ENCODE assay signal across 8 cellular contexts in genomic region chr7:99606531-99606930, GRCh38. TPM values are rescaled to one million over a fixed set of nuclear protein-coding genes. Genes with fewer than 3 reads are reported as not detected.
"Had no signal": no experiment of that assay in that cellular context is flagged by ENCODE, and none has a peak within 500 bp of the region (broad histone marks: within the 10 kb centered on the region; RNA-seq: fewer than 3 reads in every experiment).

No MANE protein-coding gene starts in this region.

- H3K27ac ChIP-seq: KMS-11 had no signal

- H3K4me2 ChIP-seq: GM23338, KMS-11 had no signal

- H3K4me1 ChIP-seq: HAP-1 had no signal

- DNase-seq: H7, HFFc6, KBM-7 had no signal

- ATAC-seq: GM23338, HCT116 had no signal

- H3K9ac ChIP-seq: KMS-11 had no signal

- H3K36me3 ChIP-seq: HAP-1 had no signal

- H3K4me3 ChIP-seq: GM23338, HAP-1 had no signal

- FAIRE-seq: HTR-8/SVneo had no signal

- H3K9me3 ChIP-seq: HAP-1 had no signal

- H2AFZ ChIP-seq: GM23338 had no signal

RNA-seq across cellular contexts. Expression of gene TMEM225B, which starts 8.5 kb away (rescaled TPM):
- total RNA-seq: GM23338 had no signal
